Comparison of ENCODE assay signal across 9 cellular contexts in genomic region chr7:106064836-106065559, GRCh38. TPM values are rescaled to one million over a fixed set of nuclear protein-coding genes. Genes with fewer than 3 reads are reported as not detected.
DNase-seq lines count a peak whose midpoint lies in the region; ATAC-seq lines count a peak whose summit lies in the region.
"Had no signal": no experiment of that assay in that cellular context is flagged by ENCODE, and none has a peak within 500 bp of the region (broad histone marks: within the 10 kb centered on the region; RNA-seq: fewer than 3 reads in every experiment).

No MANE protein-coding gene starts in this region.

- no peaks in the 10 kb centered on the region for H3K36me3 ChIP-seq in SK-N-MC (ENCODE audit: insufficient read depth, low read length)

- peak overlapping the region; percentile 58 for H3K9ac ChIP-seq in SK-N-MC (ENCODE audit: insufficient read length)

- H3K4me3 ChIP-seq in SK-N-MC: peak overlapping the region; percentile 44; the same call in 1 of the 2 replicates

- POLR2A ChIA-PET in activated CD4-positive, alpha-beta T cell treated with anti-CD3 and anti-CD28 coated beads, Interleukin-2, amount 10 ng/mL, durations not matched to agents 7 days and 5 days (lab: Charles Lee): no interaction called here

- peaks cover 4 to 5% of the 10 kb centered on the region in 2 donors for H3K36me3 Mint-ChIP-seq in stimulated activated naive B cell treated with anti-CD40 and anti-IgM and Interleukin-4, amounts not matched to agents 10 μg/mL and 1 μg/mL and 100 μg/mL, for 72 hours
- H3K36me3 Mint-ChIP-seq in activated CD4-positive, alpha-beta T cell treated with anti-CD3 and anti-CD28 coated beads, Interleukin-2, amount 10 ng/mL, durations not matched to agents 7 days and 5 days (ENCODE audit: low read depth): peaks cover 3% of the 10 kb centered on the region
- H3K36me3 Mint-ChIP-seq: CD4-positive, CD25-positive, alpha-beta regulatory T cell had no signal

- H3K27ac Mint-ChIP-seq in stimulated activated naive B cell treated with anti-CD40 and anti-IgM and Interleukin-4, amounts not matched to agents 10 μg/mL and 1 μg/mL and 100 μg/mL, for 72 hours: no peak overlapping the region
- no peak overlapping the region for H3K27ac Mint-ChIP-seq in activated CD4-positive, alpha-beta T cell treated with anti-CD3 and anti-CD28 coated beads, Interleukin-2, amount 10 ng/mL, durations not matched to agents 7 days and 5 days

- CTCF ChIA-PET in activated CD4-positive, alpha-beta T cell treated with anti-CD3 and anti-CD28 coated beads, Interleukin-2, amount 10 ng/mL, durations not matched to agents 7 days and 5 days (lab: Charles Lee): interaction anchor here (0.5 to 0.7 kb wide), 2 partner anchors 15 to 51 kb away, joined by 3 read pairs; no protein-coding TSS in a partner anchor

- peak overlapping the region; percentile 33; the same call in 1 of the 2 replicates for H3K27ac ChIP-seq in SK-N-MC

- H3K4me3 Mint-ChIP-seq in stimulated activated naive B cell treated with anti-CD40 and anti-IgM and Interleukin-4, amounts not matched to agents 10 μg/mL and 1 μg/mL and 100 μg/mL, for 72 hours: no peak overlapping the region
- no peak overlapping the region for H3K4me3 Mint-ChIP-seq in activated CD4-positive, alpha-beta T cell treated with anti-CD3 and anti-CD28 coated beads, Interleukin-2, amount 10 ng/mL, durations not matched to agents 7 days and 5 days

- peaks cover 0 to 4% of the 10 kb centered on the region in 2 donors for H3K9me3 Mint-ChIP-seq in stimulated activated naive B cell treated with anti-CD40 and anti-IgM and Interleukin-4, amounts not matched to agents 10 μg/mL and 1 μg/mL and 100 μg/mL, for 72 hours
- no peaks in the 10 kb centered on the region for H3K9me3 Mint-ChIP-seq in activated CD4-positive, alpha-beta T cell treated with anti-CD3 and anti-CD28 coated beads, Interleukin-2, amount 10 ng/mL, durations not matched to agents 7 days and 5 days
- H3K9me3 Mint-ChIP-seq: CD4-positive, CD25-positive, alpha-beta regulatory T cell had no signal

- DNase-seq in NCI-H2081 (lab: John Stamatoyannopoulos, UW): peak; percentile 35 to 69
- no peak for DNase-seq in NCI-H2081 treated with DMSO at 0.1 percent for 48 hours (lab: John Stamatoyannopoulos, UW)
- no peak for DNase-seq in SK-N-MC (ENCODE audit: low read depth, low spot score)
- peak; percentile 95 for DNase-seq in fibroblast of the conjunctiva (ENCODE audit: low read depth)
- DNase-seq in nucleus accumbens (lab: John Stamatoyannopoulos, UW): peak in 49 of 56 donors; percentile 10 to 83 (median 61)
- DNase-seq in stimulated activated CD4-positive, alpha-beta T cell treated with anti-CD3 and anti-CD28 coated beads, Interleukin-4, amount 100 ng/mL, for 24 hours: no peak
- no peak for DNase-seq in stimulated activated naive B cell treated with anti-CD40 and anti-IgM and Interleukin-4, amounts not matched to agents 10 μg/mL and 1 μg/mL and 100 μg/mL, for 72 hours
- DNase-seq in activated CD4-positive, alpha-beta T cell treated with anti-CD3 and anti-CD28 coated beads, Interleukin-2, amount 10 ng/mL, durations not matched to agents 7 days and 5 days: no peak
- DNase-seq: CD4-positive, CD25-positive, alpha-beta regulatory T cell had no signal

- no peak for ATAC-seq in stimulated activated naive B cell treated with anti-CD40 and anti-IgM and Interleukin-4, amounts not matched to agents 10 μg/mL and 1 μg/mL and 100 μg/mL, for 72 hours (replicated peaks)

- no peaks in the 10 kb centered on the region for H3K9me3 ChIP-seq in SK-N-MC (ENCODE audit: low read depth, low read length)

- no peaks in the 10 kb centered on the region for H3K27me3 Mint-ChIP-seq in stimulated activated naive B cell treated with anti-CD40 and anti-IgM and Interleukin-4, amounts not matched to agents 10 μg/mL and 1 μg/mL and 100 μg/mL, for 72 hours
- no peaks in the 10 kb centered on the region for H3K27me3 Mint-ChIP-seq in activated CD4-positive, alpha-beta T cell treated with anti-CD3 and anti-CD28 coated beads, Interleukin-2, amount 10 ng/mL, durations not matched to agents 7 days and 5 days
- H3K27me3 Mint-ChIP-seq: CD4-positive, CD25-positive, alpha-beta regulatory T cell had no signal

- peaks cover 64 to 91% of the 10 kb centered on the region in 2 donors for H3K4me1 Mint-ChIP-seq in stimulated activated naive B cell treated with anti-CD40 and anti-IgM and Interleukin-4, amounts not matched to agents 10 μg/mL and 1 μg/mL and 100 μg/mL, for 72 hours
- peaks cover 36% of the 10 kb centered on the region for H3K4me1 Mint-ChIP-seq in activated CD4-positive, alpha-beta T cell treated with anti-CD3 and anti-CD28 coated beads, Interleukin-2, amount 10 ng/mL, durations not matched to agents 7 days and 5 days

RNA-seq across cellular contexts. Expression of gene SYPL1, which starts 47.1 kb away (rescaled TPM):
- 10 to 100 TPM; 36.7 to 40.3 TPM for total RNA-seq in activated CD4-positive, alpha-beta T cell treated with anti-CD3 and anti-CD28 coated beads, Interleukin-2, amount 10 ng/mL, durations not matched to agents 7 days and 5 days

Comparison
In these comparisons a context has a peak if more than half of its experiments do, and no peak if none do; other contexts are left out.
1. DNase-seq: peak in NCI-H2081 (2 of 2), fibroblast of the conjunctiva (single experiment) and nucleus accumbens (49 of 56); none in NCI-H2081 treated with DMSO at 0.1 percent for 48 hours (single experiment), SK-N-MC (single experiment), stimulated activated CD4-positive, alpha-beta T cell treated with anti-CD3 and anti-CD28 coated beads, Interleukin-4, amount 100 ng/mL, for 24 hours (single experiment), stimulated activated naive B cell treated with anti-CD40 and anti-IgM and Interleukin-4, amounts not matched to agents 10 μg/mL and 1 μg/mL and 100 μg/mL, for 72 hours (single experiment) and activated CD4-positive, alpha-beta T cell treated with anti-CD3 and anti-CD28 coated beads, Interleukin-2, amount 10 ng/mL, durations not matched to agents 7 days and 5 days (single experiment).